In genomic region chr6:43770417-43771209, GRCh38 we compare ENCODE assay signal across 8 cellular contexts. TPM values are rescaled to one million over a fixed set of nuclear protein-coding genes. Genes with fewer than 3 reads are reported as not detected.
DNase-seq lines count a peak whose midpoint lies in the region; ATAC-seq and TF ChIP-seq lines count a peak whose summit lies in the region.

No MANE protein-coding gene starts in this region.

- H3K9me3 ChIP-seq in BLaER1 treated with 17β-estradiol and CSF1 and Interleukin-3, amounts not matched to agents 10 nM and 100 nM (replicated peaks in 1 of 11) = no peaks in the 10 kb centered on the region
- H3K9me3 ChIP-seq in HAP-1 (no peaks in the 10 kb centered on the region), neural progenitor cell (ENCODE audit: low read depth) (no peaks in the 10 kb centered on the region), aorta (ENCODE audit: control insufficient read depth, low read length) (no peaks in the 10 kb centered on the region)

- peak overlapping the region; percentile 75 to 99 (median 96) for H3K27ac ChIP-seq in BLaER1 treated with 17β-estradiol and CSF1 and Interleukin-3, amounts not matched to agents 10 nM and 100 nM
- H3K27ac ChIP-seq in neural progenitor cell (no peak overlapping the region), aorta (ENCODE audit: low read depth in 1 of 2, low read length in 2 of 2) (peak overlapping the region in 1 of 2 donors; percentile 58)

- peak; percentile 28 to 64 for DNase-seq in HAP-1 (ENCODE audit: low spot score in 2 of 2)
- DNase-seq in OCI-M1 (lab: John Stamatoyannopoulos, UW) = peak; percentile 88
- DNase-seq in activated naive CD4-positive, alpha-beta T cell treated with anti-CD3 and anti-CD28 coated beads, Interleukin-2, amount 50 U/mL, for 72 hours (ENCODE audit: low spot score in 2 of 2) = peak in 1 of 2 donors; percentile 58
- peak; percentile 55 for DNase-seq in germinal center (ENCODE audit: low spot score)
- DNase-seq in neural progenitor cell (ENCODE audit: low spot score) = peak; percentile 79
- peak; percentile 87 to 88 for DNase-seq in aorta

- ATAC-seq in activated naive CD4-positive, alpha-beta T cell treated with anti-CD3 and anti-CD28 coated beads, Interleukin-2, amount 50 U/mL, for 72 hours = peak; percentile 9 to 14
- ATAC-seq in aorta (ENCODE audit: low FRiP score) (peak; percentile 30), GM18873 (IDR thresholded peaks at IDR 0.05; ENCODE audit: low FRiP score, unreplicated experiment) (no peak)

- H4K20me1 ChIP-seq in BLaER1 treated with 17β-estradiol and CSF1 and Interleukin-3, amounts not matched to agents 10 nM and 100 nM = peaks cover 39 to 56% (median 50%) of the 10 kb centered on the region in 11 experiments
- H4K20me1 ChIP-seq in neural progenitor cell (ENCODE audit: low read depth) = peaks cover 51% of the 10 kb centered on the region

- peak overlapping the region; percentile 86 to 100 (median 97) for H3K4me2 ChIP-seq in BLaER1 treated with 17β-estradiol and CSF1 and Interleukin-3, amounts not matched to agents 10 nM and 100 nM
- peak overlapping the region; percentile 99 for H3K4me2 ChIP-seq in neural progenitor cell

- H3K27ac Mint-ChIP-seq in activated naive CD4-positive, alpha-beta T cell treated with anti-CD3 and anti-CD28 coated beads, Interleukin-2, amount 50 U/mL, for 72 hours = peak overlapping the region; percentile 78 to 99
- peak overlapping the region; percentile 74 for H3K27ac Mint-ChIP-seq in neural progenitor cell

- in situ Hi-C loops in HAP-1 (cut with MboI; ENCODE audit: low sequenced_read_pairs) = loop anchor here (5.0 to 10.0 kb wide), 2 partner anchors 302 to 474 kb away; partner anchors contain the start of gene HSP90AB1

- no peaks in the 10 kb centered on the region for H3K27me3 ChIP-seq in BLaER1 treated with 17β-estradiol and CSF1 and Interleukin-3, amounts not matched to agents 10 nM and 100 nM
- H3K27me3 ChIP-seq in HAP-1 (ENCODE audit: low read depth) = no peaks in the 10 kb centered on the region
- peaks cover 5% of the 10 kb centered on the region for H3K27me3 ChIP-seq in neural progenitor cell
- H3K27me3 ChIP-seq in aorta (ENCODE audit: control insufficient read depth in 1 of 2, insufficient read depth in 2 of 2, low read length in 1 of 2) = peaks cover 0 to 1% of the 10 kb centered on the region in 2 donors

- H3K4me3 Mint-ChIP-seq in neural progenitor cell = peak overlapping the region; percentile 97

- peaks cover 48% of the 10 kb centered on the region for H3K4me1 Mint-ChIP-seq in neural progenitor cell

- H3K36me3 ChIP-seq in BLaER1 treated with 17β-estradiol and CSF1 and Interleukin-3, amounts not matched to agents 10 nM and 100 nM = peaks cover 0 to 31% (median 15%) of the 10 kb centered on the region in 11 experiments; a peak in 13 of 22 replicates
- peaks cover 29% of the 10 kb centered on the region for H3K36me3 ChIP-seq in HAP-1 (replicated peaks)
- no peaks in the 10 kb centered on the region for H3K36me3 ChIP-seq in neural progenitor cell
- H3K36me3 ChIP-seq in aorta (ENCODE audit: control insufficient read depth in 1 of 2, insufficient read depth in 2 of 2, low read length in 1 of 2) = no peaks in the 10 kb centered on the region

- H3K27me3 Mint-ChIP-seq in neural progenitor cell (ENCODE audit: insufficient read depth, low read depth) = peaks cover 24% of the 10 kb centered on the region

- H3F3A ChIP-seq in neural progenitor cell (ENCODE audit: low read depth) = peaks cover 23% of the 10 kb centered on the region

- peak overlapping the region; percentile 93 to 100 (median 96) for H3K9ac ChIP-seq in BLaER1 treated with 17β-estradiol and CSF1 and Interleukin-3, amounts not matched to agents 10 nM and 100 nM
- peak overlapping the region; percentile 60 for H3K9ac ChIP-seq in neural progenitor cell

- 1% methylated on average over 63 to 84 of the region's 84 CpGs for WGBS in aorta, 2 donors

- no peak for TF ChIP-seq CTCF in neural progenitor cell (IDR thresholded peaks at IDR 0.05)

- H2AFZ ChIP-seq in neural progenitor cell (replicated peaks) = no peak overlapping the region

- H3K4me1 ChIP-seq in BLaER1 treated with 17β-estradiol and CSF1 and Interleukin-3, amounts not matched to agents 10 nM and 100 nM = peaks cover 31 to 51% (median 36%) of the 10 kb centered on the region in 10 experiments
- H3K4me1 ChIP-seq in HAP-1 = peaks cover 28% of the 10 kb centered on the region
- H3K4me1 ChIP-seq in neural progenitor cell = peaks cover 50% of the 10 kb centered on the region
- H3K4me1 ChIP-seq in aorta (ENCODE audit: control insufficient read depth in 1 of 2, insufficient read depth in 2 of 2, low read length in 2 of 2) = no peaks in the 10 kb centered on the region

- no peaks in the 10 kb centered on the region for H3K9me3 Mint-ChIP-seq in activated naive CD4-positive, alpha-beta T cell treated with anti-CD3 and anti-CD28 coated beads, Interleukin-2, amount 50 U/mL, for 72 hours
- peaks cover 2% of the 10 kb centered on the region for H3K9me3 Mint-ChIP-seq in neural progenitor cell

- peaks cover 52% of the 10 kb centered on the region for H3K79me2 ChIP-seq in neural progenitor cell (ENCODE audit: low read depth)

- peak overlapping the region; percentile 89 to 100 (median 98) for H3K4me3 ChIP-seq in BLaER1 treated with 17β-estradiol and CSF1 and Interleukin-3, amounts not matched to agents 10 nM and 100 nM
- H3K4me3 ChIP-seq in HAP-1 = peak overlapping the region; percentile 95
- peak overlapping the region; percentile 70 for H3K4me3 ChIP-seq in neural progenitor cell
- peak overlapping the region; percentile 68 to 87 for H3K4me3 ChIP-seq in aorta (ENCODE audit: low read length in 2 of 2)

- intact Hi-C loops in aorta (cut with DNase I) = loop anchor here in 1 of 2 donors (10.0 kb wide), 1 partner anchor 474 kb away; the partner anchor contains the start of gene HSP90AB1

- peaks cover 7 to 32% of the 10 kb centered on the region in 2 donors for H3K36me3 Mint-ChIP-seq in activated naive CD4-positive, alpha-beta T cell treated with anti-CD3 and anti-CD28 coated beads, Interleukin-2, amount 50 U/mL, for 72 hours
- peaks cover 8% of the 10 kb centered on the region for H3K36me3 Mint-ChIP-seq in neural progenitor cell

RNA-seq across cellular contexts. Expression of gene VEGFA, which starts 0.6 kb away (rescaled TPM):
- 10 to 100 TPM; 24.1 to 79.2 TPM for total RNA-seq in activated naive CD4-positive, alpha-beta T cell treated with anti-CD3 and anti-CD28 coated beads, Interleukin-2, amount 50 U/mL, for 72 hours
- 49.6 and 78.6 TPM in 2 replicates for total RNA-seq in neural progenitor cell (ENCODE audit: low replicate concordance)
- total RNA-seq in aorta = 100 to 1,000 TPM; 107 to 247 TPM
- polyA plus RNA-seq in aorta = 1 to 10 TPM; 7.6 to 8.0 TPM
